Comparison of ENCODE assay signal across 8 cellular contexts in the genomic region with DNA sequence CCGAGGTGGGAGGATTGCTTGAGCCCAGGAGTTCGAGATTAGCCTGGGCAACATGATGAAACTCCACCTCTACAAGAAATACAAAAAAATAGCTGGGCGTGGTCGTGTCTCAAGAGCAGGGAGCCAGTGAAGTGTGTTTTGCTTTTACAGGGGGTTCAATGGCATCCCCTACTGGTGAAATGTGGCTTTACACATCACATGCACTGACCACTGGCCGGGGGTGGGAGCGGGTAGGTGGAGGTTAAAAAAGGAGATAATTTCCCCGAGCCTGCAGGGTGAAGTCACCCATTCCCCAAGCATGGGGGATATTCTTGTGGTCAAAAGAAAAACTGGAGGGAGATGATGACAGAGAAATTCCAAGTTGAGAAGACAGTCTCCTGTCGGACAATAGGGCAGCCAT.
DNase-seq lines count a peak whose midpoint lies in the region; ATAC-seq and TF ChIP-seq lines count a peak whose summit lies in the region.

No MANE protein-coding gene starts in this region.

- H3K27ac Mint-ChIP-seq in CD4-positive, alpha-beta T cell, result no peak overlapping the region

- intact Hi-C loops in CD4-positive, alpha-beta T cell (cut with DNase I, micrococcal nuclease), result no loop called here
- intact Hi-C loops in uterus (cut with DNase I; ENCODE audit: low total_unique reads), result no loop called here

- POLR2A ChIA-PET in CD4-positive, alpha-beta T cell (lab: Charles Lee), result no interaction called here

- H3K4me3 Mint-ChIP-seq in CD4-positive, alpha-beta T cell, result no peak overlapping the region

- no peaks in the 10 kb centered on the region for H3K4me1 Mint-ChIP-seq in CD4-positive, alpha-beta T cell (ENCODE audit: low read depth)

- peaks cover 5% of the 10 kb centered on the region for H3K9me3 Mint-ChIP-seq in CD4-positive, alpha-beta T cell

- TF ChIP-seq CTCF in CD4-positive, alpha-beta T cell (IDR thresholded peaks at IDR 0.05), result peak; percentile 28
- TF ChIP-seq CTCF in GM13976 (IDR thresholded peaks at IDR 0.05; ENCODE audit: borderline replicate concordance, control extremely low read depth, extremely low read depth, insufficient read depth, missing control alignments) (peak; percentile 45), uterus (IDR thresholded peaks at IDR 0.05) (no peak)

- no peaks in the 10 kb centered on the region for H3K27me3 Mint-ChIP-seq in CD4-positive, alpha-beta T cell

- peaks cover 83% of the 10 kb centered on the region for H3K36me3 Mint-ChIP-seq in CD4-positive, alpha-beta T cell (ENCODE audit: low read depth)

- no peak overlapping the region for H3K27ac ChIP-seq in CD4-positive, alpha-beta T cell (ENCODE audit: low read depth, low read length)
- H3K27ac ChIP-seq in uterus, result no peak overlapping the region

- H3K4me1 ChIP-seq in uterus, result no peaks in the 10 kb centered on the region

- CTCF ChIA-PET in CD4-positive, alpha-beta T cell (lab: Charles Lee), result interaction anchor here (0.9 to 1.4 kb wide), 2 partner anchors 11 to 490 kb away, joined by 3 to 6 read pairs; no protein-coding TSS in a partner anchor

- no peak for TF ChIP-seq POLR2A in uterus (IDR thresholded peaks at IDR 0.05)

- no peaks in the 10 kb centered on the region for H3K36me3 ChIP-seq in uterus

- no peaks in the 10 kb centered on the region for H3K27me3 ChIP-seq in CD4-positive, alpha-beta T cell (ENCODE audit: control insufficient read depth, insufficient read depth, low read length)
- H3K27me3 ChIP-seq in uterus, result no peaks in the 10 kb centered on the region

- no peaks in the 10 kb centered on the region for H3K9me3 ChIP-seq in CD4-positive, alpha-beta T cell (ENCODE audit: control insufficient read depth, low read length)
- H3K9me3 ChIP-seq in uterus, result no peaks in the 10 kb centered on the region

- no peak for DNase-seq in CD4-positive, alpha-beta T cell
- DNase-seq in GM13976 (ENCODE audit: low spot score) (peak; percentile 48), RPMI8226 (peak; percentile 38), iPS-NIHi11 (ENCODE audit: low spot score) (peak; percentile 75), GDM1 (lab: John Stamatoyannopoulos, UW) (no peak), uterus (no peak)

- ATAC-seq in CD4-positive, alpha-beta T cell (ENCODE audit: poor library complexity), result no peak
- ATAC-seq in GM21360 (IDR thresholded peaks at IDR 0.05; ENCODE audit: unreplicated experiment) (no peak), HG03039 (IDR thresholded peaks at IDR 0.05; ENCODE audit: unreplicated experiment) (no peak)

- H3K4me3 ChIP-seq in uterus, result no peak overlapping the region

- in situ Hi-C loops in GM13976 (cut with MboI; ENCODE audit: low sequenced_read_pairs, unreplicated experiment), result loop anchor here (25.0 kb wide), 1 partner anchor 210 kb away; no protein-coding TSS in a partner anchor

Comparison
In these comparisons a context has a peak if more than half of its experiments do, and no peak if none do; other contexts are left out.
1. DNase-seq: peak in GM13976 (single experiment), RPMI8226 (single experiment) and iPS-NIHi11 (single experiment); none in CD4-positive, alpha-beta T cell (0 of 10), GDM1 (single experiment) and uterus (0 of 2).
2. CTCF ChIP-seq: peak in CD4-positive, alpha-beta T cell (single experiment) and GM13976 (single experiment); none in uterus (0 of 4).